Comparison of ENCODE assay signal across 17 cellular contexts in the genomic region with DNA sequence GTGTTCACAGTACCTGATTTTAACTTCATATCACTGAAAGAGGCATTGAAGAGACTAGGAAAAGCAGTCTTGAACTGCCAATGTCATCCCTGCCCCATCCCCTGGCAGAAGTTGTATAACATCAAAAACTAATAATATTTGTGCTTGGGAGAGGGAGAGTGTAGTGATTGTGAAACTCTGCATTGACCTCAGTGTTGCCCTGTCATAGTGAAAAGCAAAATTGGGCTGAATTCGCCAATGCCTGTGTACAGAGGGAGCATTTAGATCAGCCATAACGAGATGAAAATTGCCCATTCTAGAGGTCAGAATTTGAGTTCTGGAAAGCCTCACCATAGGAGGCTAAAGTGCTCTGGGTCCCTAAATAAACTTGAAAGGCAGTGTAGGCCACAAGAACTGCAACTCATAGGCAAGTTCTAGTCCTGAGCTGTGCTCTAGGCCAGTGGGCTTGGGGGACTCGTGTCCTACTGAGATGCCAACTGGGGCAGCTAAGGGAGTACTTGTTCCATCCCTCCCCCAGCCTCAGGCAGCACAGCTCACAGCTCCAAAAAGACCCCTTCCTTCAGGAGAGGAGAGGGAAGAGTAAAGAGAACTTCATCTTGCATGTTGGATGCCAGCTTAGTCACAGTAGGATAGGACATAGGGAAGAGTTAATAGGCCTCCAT.
DNase-seq lines count a peak whose midpoint lies in the region; ATAC-seq lines count a peak whose summit lies in the region.
"Had no signal": no experiment of that assay in that cellular context is flagged by ENCODE, and none has a peak within 500 bp of the region (broad histone marks: within the 10 kb centered on the region; RNA-seq: fewer than 3 reads in every experiment).

No MANE protein-coding gene starts in this region.

- intact Hi-C loops in aorta (cut with DNase I): no loop called here

- ATAC-seq in GM18520 (IDR thresholded peaks at IDR 0.05; ENCODE audit: unreplicated experiment) (peak; percentile 75), GM19463 (IDR thresholded peaks at IDR 0.05; ENCODE audit: unreplicated experiment) (peak; percentile 53), HG03432 (IDR thresholded peaks at IDR 0.05; ENCODE audit: unreplicated experiment) (peak; percentile 68), aorta (ENCODE audit: low FRiP score) (peak; percentile 50), HG03175 (IDR thresholded peaks at IDR 0.05; ENCODE audit: unreplicated experiment) (no peak)
- ATAC-seq: A549, GM23338, K562 had no signal

- H3K36me3 ChIP-seq in aorta (ENCODE audit: control insufficient read depth in 1 of 2, insufficient read depth in 2 of 2, low read length in 1 of 2): no peaks in the 10 kb centered on the region
- H3K36me3 ChIP-seq: BE2C had no signal

- no peaks in the 10 kb centered on the region for H3K9me3 ChIP-seq in aorta (ENCODE audit: control insufficient read depth, low read length)
- H3K9me3 ChIP-seq: A549, BE2C had no signal

- no peak for DNase-seq in aorta
- DNase-seq in iPS-NIHi11 (ENCODE audit: low spot score): no peak
- DNase-seq in A172 (ENCODE audit: low spot score): no peak
- DNase-seq: BE2C; CD4-positive, alpha-beta memory T cell; DMS153; DMS79 treated with DMSO at 0.1 percent for 48 hours; EL; H7 had no signal

- no peaks in the 10 kb centered on the region for H3K4me1 ChIP-seq in aorta (ENCODE audit: control insufficient read depth in 1 of 2, insufficient read depth in 2 of 2, low read length in 2 of 2)
- H3K4me1 ChIP-seq: A549, BE2C had no signal

- H3K27me3 ChIP-seq in aorta (ENCODE audit: control insufficient read depth in 1 of 2, insufficient read depth in 2 of 2, low read length in 1 of 2): no peaks in the 10 kb centered on the region
- H3K27me3 ChIP-seq: BE2C had no signal

- no peak overlapping the region for H3K4me3 ChIP-seq in aorta (ENCODE audit: low read length in 2 of 2)
- H3K4me3 ChIP-seq: A549, GM23338, K562 had no signal

- no peak overlapping the region for H3K27ac ChIP-seq in aorta (ENCODE audit: low read depth in 1 of 2, low read length in 2 of 2)
- H3K27ac ChIP-seq: A549, C4-2B had no signal

- WGBS in aorta, 2 donors: 84 to 85% methylated on average over 3 of the region's 3 CpGs
